Comparison of ENCODE assay signal across 7 cellular contexts in genomic region chr16:27806986-27807385, GRCh38.
"Had no signal": no experiment of that assay in that cellular context is flagged by ENCODE, and none has a peak within 500 bp of the region (broad histone marks: within the 10 kb centered on the region; RNA-seq: fewer than 3 reads in every experiment).

No MANE protein-coding gene starts in this region.

- H3K4me3 ChIP-seq: GM12878 had no signal

- FAIRE-seq: GM12878, GM12891, GM12892, GM18507, GM19239 had no signal

- DNase-seq: GDM1, GF-D8 had no signal

- ATAC-seq: GM12878 had no signal
